23 cellular contexts compared by ENCODE assay signal in genomic region chr18:49967914-49968313, GRCh38.
DNase-seq lines count a peak whose midpoint lies in the region; ATAC-seq, FAIRE-seq and TF ChIP-seq lines count a peak whose summit lies in the region.
"Had no signal": no experiment of that assay in that cellular context is flagged by ENCODE, and none has a peak within 500 bp of the region (broad histone marks: within the 10 kb centered on the region; RNA-seq: fewer than 3 reads in every experiment).

No MANE protein-coding gene starts in this region.

- no peak overlapping the region for H2BK15ac ChIP-seq in mesenchymal stem cell (ENCODE audit: low read depth, poor library complexity, severe bottlenecking)

- no peak overlapping the region for H3K9ac ChIP-seq in mesenchymal stem cell (ENCODE audit: low read length)
- H3K9ac ChIP-seq: parathyroid adenoma had no signal

- H3K4me1 ChIP-seq in body of pancreas (peaks cover 17% of the 10 kb centered on the region), mesenchymal stem cell (ENCODE audit: control insufficient read depth, insufficient read depth, low read depth, low read length) (peaks cover 19% of the 10 kb centered on the region)
- H3K4me1 ChIP-seq: adrenal gland, heart right ventricle, parathyroid adenoma had no signal

- 82 to 94% methylated on average over 4 of the region's 4 CpGs for WGBS in body of pancreas, 2 donors
- WGBS in mesenchymal stem cell: 71% methylated on average over 4 of the region's 4 CpGs

- FAIRE-seq in urothelium cell line (lab: Jason Lieb, UNC): no peak

- peak overlapping the region; percentile 98 for H2AK5ac ChIP-seq in mesenchymal stem cell (ENCODE audit: low read length, severe bottlenecking)

- no peak overlapping the region for H4K91ac ChIP-seq in mesenchymal stem cell (ENCODE audit: low read length)

- no peak overlapping the region for H3K14ac ChIP-seq in mesenchymal stem cell (ENCODE audit: low read length in 2 of 2)

- H3K9me3 ChIP-seq in body of pancreas (no peaks in the 10 kb centered on the region), mesenchymal stem cell (ENCODE audit: control insufficient read depth, low read length) (no peaks in the 10 kb centered on the region)
- H3K9me3 ChIP-seq: adrenal gland, heart right ventricle, sigmoid colon, stomach had no signal

- intact Hi-C loops in body of pancreas (cut with DNase I): no loop called here

- H2AFZ ChIP-seq in mesenchymal stem cell (ENCODE audit: low read depth, low read length): no peak overlapping the region
- H2AFZ ChIP-seq: parathyroid adenoma, PC-9 had no signal

- peak; percentile 29 for ATAC-seq in GM18861 (IDR thresholded peaks at IDR 0.05; ENCODE audit: unreplicated experiment)
- no peak for ATAC-seq in body of pancreas
- ATAC-seq: activated CD8-positive, alpha-beta T cell treated with anti-CD3 and anti-CD28 coated beads for 36 hours; activated T-helper 17 cell treated with anti-CD3 and anti-CD28 coated beads, Interleukin-2, amount 50 U/mL, for 72 hours; esophagus mucosa had no signal

- H3K4me2 ChIP-seq in mesenchymal stem cell (ENCODE audit: low read length, poor library complexity, severe bottlenecking): no peak overlapping the region
- H3K4me2 ChIP-seq: PC-9 had no signal

- H3K23ac ChIP-seq in mesenchymal stem cell (ENCODE audit: low read length in 2 of 2): no peak overlapping the region

- H3K4me3 ChIP-seq in body of pancreas (no peak overlapping the region), mesenchymal stem cell (ENCODE audit: insufficient read depth in 1 of 2, low read depth in 1 of 2, low read length in 2 of 2) (no peak overlapping the region)
- H3K4me3 ChIP-seq: adrenal gland, heart right ventricle, PC-9, sigmoid colon, stomach had no signal

- TF ChIP-seq CTCF in body of pancreas (IDR thresholded peaks at IDR 0.05): no peak

- no peak for DNase-seq in body of pancreas
- no peak for DNase-seq in mesenchymal stem cell
- no peak for DNase-seq in DMS153 (lab: John Stamatoyannopoulos, UW)
- no peak for DNase-seq in urothelium cell line (ENCODE audit: low spot score)
- DNase-seq in T1000 (lab: John Stamatoyannopoulos, UW): no peak
- no peak for DNase-seq in NCI-H1930 (lab: John Stamatoyannopoulos, UW)
- DNase-seq: activated CD8-positive, alpha-beta T cell treated with anti-CD3 and anti-CD28 coated beads for 36 hours; activated naive CD4-positive, alpha-beta T cell treated with anti-CD3 and anti-CD28 coated beads, Interleukin-2, amount 10 ng/mL, durations not matched to agents 7 days and 5 days; adrenal gland; foreskin fibroblast; heart right ventricle; KG1; NCI-H1105; NCI-H187 treated with DMSO at 0.1 percent for 48 hours; NCI-H69; PC-9; sigmoid colon; stimulated activated CD4-positive, alpha-beta T cell treated with anti-CD3 and anti-CD28 coated beads, Interleukin-4, amount 100 ng/mL, for 1 hour; stomach had no signal

- H3K4ac ChIP-seq in mesenchymal stem cell (ENCODE audit: low read depth in 1 of 2, low read length in 2 of 2): no peak overlapping the region

- no peaks in the 10 kb centered on the region for H3K79me1 ChIP-seq in mesenchymal stem cell (replicated peaks; ENCODE audit: low read length, poor library complexity, severe bottlenecking)

- no peak for TF ChIP-seq POLR2A in body of pancreas (IDR thresholded peaks at IDR 0.05)

- H2BK120ac ChIP-seq in mesenchymal stem cell (ENCODE audit: low read depth, low read length): no peak overlapping the region

- no peaks in the 10 kb centered on the region for H3K36me3 ChIP-seq in body of pancreas (replicated peaks in 1 of 2; ENCODE audit: insufficient read depth in 1 of 2, low read depth in 2 of 2)
- no peaks in the 10 kb centered on the region for H3K36me3 ChIP-seq in mesenchymal stem cell (ENCODE audit: control insufficient read depth in 1 of 2, insufficient read depth in 2 of 2, low read depth in 1 of 2, low read length in 2 of 2)
- H3K36me3 ChIP-seq: adrenal gland, heart right ventricle, sigmoid colon had no signal

- no peak overlapping the region for H3K18ac ChIP-seq in mesenchymal stem cell (ENCODE audit: low read depth in 1 of 2, low read length in 2 of 2)

- no peak overlapping the region for H2BK12ac ChIP-seq in mesenchymal stem cell (ENCODE audit: low read length in 2 of 2)

- H3K27ac ChIP-seq in body of pancreas (peak overlapping the region in 3 of 4 donors; percentile 36 to 63 (median 59)), mesenchymal stem cell (ENCODE audit: low read length, poor library complexity, severe bottlenecking) (peak overlapping the region; percentile 90)
- H3K27ac ChIP-seq: adrenal gland, heart right ventricle, parathyroid adenoma, PC-9, stomach had no signal

- H2BK5ac ChIP-seq in mesenchymal stem cell (ENCODE audit: low read depth, low read length, poor library complexity, severe bottlenecking): peak overlapping the region; percentile 71

- no peaks in the 10 kb centered on the region for H3K27me3 ChIP-seq in body of pancreas
- peaks cover 0 to 16% of the 10 kb centered on the region in 2 experiments for H3K27me3 ChIP-seq in mesenchymal stem cell (ENCODE audit: control insufficient read depth in 1 of 2, insufficient read depth in 1 of 2, low read length in 2 of 2)
- H3K27me3 ChIP-seq: adrenal gland, sigmoid colon, stomach had no signal

- H4K8ac ChIP-seq in mesenchymal stem cell (ENCODE audit: low read length): no peak overlapping the region
